8 cellular contexts compared by ENCODE assay signal in genomic region chr4:172982151-172982590, GRCh38.
DNase-seq lines count a peak whose midpoint lies in the region; ATAC-seq lines count a peak whose summit lies in the region.
"Had no signal": no experiment of that assay in that cellular context is flagged by ENCODE, and none has a peak within 500 bp of the region (broad histone marks: within the 10 kb centered on the region; RNA-seq: fewer than 3 reads in every experiment).

No MANE protein-coding gene starts in this region.

- DNase-seq in HPDE6-E6E7 (ENCODE audit: extremely low spot score) (peak; percentile 86), brain pericyte (ENCODE audit: low read depth, low spot score) (peak; percentile 90), NOMO-1 (lab: John Stamatoyannopoulos, UW; ENCODE audit: unreplicated experiment in 2 of 2) (no peak), left lobe of liver (ENCODE audit: low spot score) (no peak)
- DNase-seq in stimulated activated naive CD8-positive, alpha-beta T cell treated with anti-CD3 and anti-CD28 coated beads, Interleukin-15, Interleukin-2, amounts not matched to agents 100 U/mL and 50 U/mL, for 24 hours: no peak
- DNase-seq: hippocampal formation had no signal

- H3K27me3 ChIP-seq in skeletal muscle satellite cell (ENCODE audit: control insufficient read depth, insufficient read depth, low read length): peaks cover 2% of the 10 kb centered on the region

- peaks cover 21% of the 10 kb centered on the region for H3K4me1 ChIP-seq in skeletal muscle satellite cell (ENCODE audit: control insufficient read depth, insufficient read depth, low read length)

- peak overlapping the region; percentile 16 for H3K4me2 ChIP-seq in skeletal muscle satellite cell (ENCODE audit: low read length)

- no peak overlapping the region for H3K9ac ChIP-seq in skeletal muscle satellite cell (ENCODE audit: low read depth, low read length)

- H3K4me3 ChIP-seq in skeletal muscle satellite cell (ENCODE audit: low read length): no peak overlapping the region

- no peaks in the 10 kb centered on the region for H3K9me3 ChIP-seq in skeletal muscle satellite cell (replicated peaks; ENCODE audit: low read length)

- H3K36me3 ChIP-seq in skeletal muscle satellite cell (ENCODE audit: insufficient read depth, low read length): no peaks in the 10 kb centered on the region

- ATAC-seq in GM19023 (IDR thresholded peaks at IDR 0.05; ENCODE audit: unreplicated experiment): peak; percentile 37
- ATAC-seq in stimulated activated naive CD8-positive, alpha-beta T cell treated with anti-CD3 and anti-CD28 coated beads, Interleukin-15, Interleukin-2, amounts not matched to agents 100 U/mL and 50 U/mL, for 24 hours: no peak
- ATAC-seq in left lobe of liver: no peak

Comparison
In these comparisons a context has a peak if more than half of its experiments do, and no peak if none do; other contexts are left out.
1. DNase-seq: peak in HPDE6-E6E7 (single experiment) and brain pericyte (single experiment); none in stimulated activated naive CD8-positive, alpha-beta T cell treated with anti-CD3 and anti-CD28 coated beads, Interleukin-15, Interleukin-2, amounts not matched to agents 100 U/mL and 50 U/mL, for 24 hours (single experiment), NOMO-1 (0 of 2) and left lobe of liver (single experiment).